22 cellular contexts compared by ENCODE assay signal in genomic region chr6:87661016-87661415, GRCh38. TPM values are rescaled to one million over a fixed set of nuclear protein-coding genes. Genes with fewer than 3 reads are reported as not detected.
A peak's percentile ranks its signal among the peaks of the same experiment; 100 is the strongest.
DNase-seq lines count a peak whose midpoint lies in the region; ATAC-seq, FAIRE-seq and TF ChIP-seq lines count a peak whose summit lies in the region.
"Had no signal": no experiment of that assay in that cellular context is flagged by ENCODE, and none has a peak within 500 bp of the region (broad histone marks: within the 10 kb centered on the region; RNA-seq: fewer than 3 reads in every experiment).

No MANE protein-coding gene starts in this region.

- POLR2A ChIA-PET in MCF 10A (lab: Yijun Ruan, JAX): interaction anchor here (0.9 kb wide), 1 partner anchor 8 kb away, joined by 4 read pairs; no protein-coding TSS in a partner anchor

- DNase-seq in MCF 10A (ENCODE audit: unreplicated experiment) (peak; percentile 9), mammary epithelial cell (no peak), NB4 (ENCODE audit: low read depth) (peak; percentile 43), fibroblast of villous mesenchyme (ENCODE audit: low read depth) (peak; percentile 61), medulla oblongata (ENCODE audit: extremely low spot score) (no peak), small intestine (no peak)
- DNase-seq: activated CD4-positive, alpha-beta T cell treated with anti-CD3 and anti-CD28 coated beads for 36 hours; activated CD8-positive, alpha-beta memory T cell treated with anti-CD3 and anti-CD28 coated beads, Interleukin-2, amount 50 U/mL, for 48 hours; Calu3; central memory CD4-positive, alpha-beta T cell; endodermal cell; head of caudate nucleus; ovary; SIG-M5; substantia nigra had no signal

- dilution Hi-C loops in mammary epithelial cell (cut with HindIII; ENCODE audit: low sequenced_read_pairs): no loop called here

- H3K27ac Mint-ChIP-seq in MCF 10A (ENCODE audit: low read depth, unreplicated experiment): no peak overlapping the region
- H3K27ac Mint-ChIP-seq: activated CD4-positive, alpha-beta T cell treated with anti-CD3 and anti-CD28 coated beads for 36 hours; activated naive CD8-positive, alpha-beta T cell; endodermal cell; T-helper 2 cell treated with Interferon-gamma antibody and Interleukin-4, amounts not matched to agents 5 μg/mL and 100 μg/mL, for 36 hours had no signal

- no peaks in the 10 kb centered on the region for H3K79me2 ChIP-seq in mammary epithelial cell (ENCODE audit: insufficient read depth, low read length)

- WGBS in mammary epithelial cell (ENCODE audit: low coverage, missing lambda C conversion rate): 93% methylated on average over 1 of the region's 1 CpG
- 95 to 98% (median 97%) methylated on average over 1 of the region's 1 CpG for WGBS in small intestine, 3 donors

- no TSS peak for BruUV-seq in MCF 10A (replicated peaks; lab: Mats Ljungman, UMichigan)
- no TSS peak for BruUV-seq in mammary epithelial cell (replicated peaks; lab: Mats Ljungman, UMichigan)

- TF ChIP-seq POLR2A in NB4 (IDR thresholded peaks at IDR 0.05; ENCODE audit: extremely low read depth, insufficient read length): no peak

- no peak overlapping the region for H3K9ac ChIP-seq in mammary epithelial cell (ENCODE audit: insufficient read depth, low read length)
- H3K9ac ChIP-seq in stomach smooth muscle (ENCODE audit: low read length in 2 of 2): no peak overlapping the region

- ATAC-seq in HG03460 (IDR thresholded peaks at IDR 0.05; ENCODE audit: unreplicated experiment): no peak
- ATAC-seq: activated CD4-positive, alpha-beta T cell treated with anti-CD3 and anti-CD28 coated beads for 36 hours had no signal

- TF ChIP-seq CTCF in MCF 10A (IDR thresholded peaks at IDR 0.05; ENCODE audit: unreplicated experiment): no peak
- no peak for TF ChIP-seq CTCF in mammary epithelial cell (conservative IDR thresholded peaks at IDR 0.05 in 1 of 2, IDR thresholded peaks at IDR 0.05 in 1 of 2; ENCODE audit: extremely low read depth in 1 of 2, insufficient read depth in 1 of 2, low read depth in 1 of 2, low read length in 2 of 2)
- no peak for TF ChIP-seq CTCF in NB4 (IDR thresholded peaks at IDR 0.05; ENCODE audit: low read depth, low read length)
- no peak for TF ChIP-seq CTCF in fibroblast of villous mesenchyme (IDR thresholded peaks at IDR 0.05; ENCODE audit: insufficient read depth, low read depth, low read length)

- no peaks in the 10 kb centered on the region for H3K4me1 Mint-ChIP-seq in MCF 10A (ENCODE audit: insufficient read depth, unreplicated experiment)
- H3K4me1 Mint-ChIP-seq: endodermal cell had no signal

- H3K4me1 ChIP-seq in mammary epithelial cell (ENCODE audit: insufficient read depth, low read length) (no peaks in the 10 kb centered on the region), stomach smooth muscle (ENCODE audit: control insufficient read depth, insufficient read depth, low read length) (peaks cover 16% of the 10 kb centered on the region), small intestine (ENCODE audit: control insufficient read depth in 2 of 2, insufficient read depth in 1 of 2, low read depth in 1 of 2, low read length in 1 of 2) (no peaks in the 10 kb centered on the region)

- no peak overlapping the region for H3K27ac ChIP-seq in mammary epithelial cell (ENCODE audit: insufficient read depth, low read depth, low read length)
- peak overlapping the region; percentile 13 for H3K27ac ChIP-seq in stomach smooth muscle (ENCODE audit: low read length)
- no peak overlapping the region for H3K27ac ChIP-seq in small intestine (ENCODE audit: low read depth in 1 of 2, low read length in 1 of 2)
- H3K27ac ChIP-seq: A549, ovary had no signal

- H3K9me3 Mint-ChIP-seq in MCF 10A (ENCODE audit: unreplicated experiment): no peaks in the 10 kb centered on the region
- H3K9me3 Mint-ChIP-seq: endodermal cell; T-helper 2 cell treated with Interferon-gamma antibody and Interleukin-4, amounts not matched to agents 5 μg/mL and 100 μg/mL, for 36 hours had no signal

- intact Hi-C loops in MCF 10A (cut with micrococcal nuclease) (no loop called here), mammary epithelial cell (cut with micrococcal nuclease) (no loop called here)

- H4K20me1 ChIP-seq in mammary epithelial cell (ENCODE audit: insufficient read depth, low read length): no peaks in the 10 kb centered on the region

- H3K27me3 ChIP-seq in mammary epithelial cell (ENCODE audit: insufficient read depth, low read length) (no peaks in the 10 kb centered on the region), stomach smooth muscle (ENCODE audit: control insufficient read depth in 1 of 2, insufficient read depth in 2 of 2, low read length in 2 of 2) (no peaks in the 10 kb centered on the region), small intestine (ENCODE audit: control insufficient read depth in 2 of 2, insufficient read depth in 2 of 2, low read length in 2 of 2) (no peaks in the 10 kb centered on the region)
- H3K27me3 ChIP-seq: ovary had no signal

- H3K27me3 Mint-ChIP-seq in MCF 10A (ENCODE audit: insufficient read depth, unreplicated experiment): no peaks in the 10 kb centered on the region
- H3K27me3 Mint-ChIP-seq: activated CD4-positive, alpha-beta T cell treated with anti-CD3 and anti-CD28 coated beads for 36 hours; activated naive CD8-positive, alpha-beta T cell had no signal

- H3K9me3 ChIP-seq in mammary epithelial cell (replicated peaks; ENCODE audit: insufficient read depth, low read length) (no peaks in the 10 kb centered on the region), stomach smooth muscle (ENCODE audit: control insufficient read depth in 2 of 2, low read length in 2 of 2) (no peaks in the 10 kb centered on the region), small intestine (ENCODE audit: control insufficient read depth, low read depth) (no peaks in the 10 kb centered on the region)
- H3K9me3 ChIP-seq: A549, ovary had no signal

- no peak for FAIRE-seq in small intestine (lab: Jason Lieb, UNC)
- FAIRE-seq: A549, H1, keratinocyte had no signal

- no peak overlapping the region for H3K4me3 ChIP-seq in mammary epithelial cell (replicated peaks in 1 of 3; ENCODE audit: insufficient read depth in 1 of 3, low read depth in 2 of 3, low read length in 3 of 3)
- no peak overlapping the region for H3K4me3 ChIP-seq in NB4 (ENCODE audit: low read depth, low read length)
- no peak overlapping the region for H3K4me3 ChIP-seq in fibroblast of villous mesenchyme (ENCODE audit: low read depth, low read length)
- H3K4me3 ChIP-seq in stomach smooth muscle (ENCODE audit: low read length in 2 of 2): no peak overlapping the region
- H3K4me3 ChIP-seq in small intestine (ENCODE audit: low read depth in 1 of 2, low read length in 2 of 2): no peak overlapping the region
- H3K4me3 ChIP-seq: A549, ovary had no signal

- H2AFZ ChIP-seq in mammary epithelial cell (ENCODE audit: low read depth, low read length): no peak overlapping the region

- in situ Hi-C loops in mammary epithelial cell (cut with MboI; ENCODE audit: low sequenced_read_pairs in 2 of 2): no loop called here

- H3K4me3 Mint-ChIP-seq in MCF 10A (ENCODE audit: unreplicated experiment): no peak overlapping the region
- H3K4me3 Mint-ChIP-seq: activated CD4-positive, alpha-beta T cell treated with anti-CD3 and anti-CD28 coated beads for 36 hours; activated naive CD8-positive, alpha-beta T cell; endodermal cell; T-helper 2 cell treated with Interferon-gamma antibody and Interleukin-4, amounts not matched to agents 5 μg/mL and 100 μg/mL, for 36 hours had no signal

- H3K36me3 ChIP-seq in mammary epithelial cell (ENCODE audit: insufficient read depth, low read length): peaks cover 8% of the 10 kb centered on the region
- peaks cover 0 to 3% of the 10 kb centered on the region in 2 donors for H3K36me3 ChIP-seq in stomach smooth muscle (ENCODE audit: control insufficient read depth in 2 of 2, insufficient read depth in 2 of 2, low read length in 2 of 2)
- H3K36me3 ChIP-seq in small intestine (ENCODE audit: control insufficient read depth in 2 of 2, insufficient read depth in 2 of 2, low read length in 2 of 2): peaks cover 2% of the 10 kb centered on the region in 2 donors
- H3K36me3 ChIP-seq: ovary had no signal

- CTCF ChIA-PET in MCF 10A (lab: Yijun Ruan, JAX): interaction anchor here (0.6 to 1.3 kb wide), 3 partner anchors 31 to 141 kb away, joined by 3 to 4 read pairs (median 3); no protein-coding TSS in a partner anchor
- CTCF ChIA-PET in mammary epithelial cell (lab: Charles Lee; ENCODE audit: low non-redundant PET): no interaction called here

- H3K36me3 Mint-ChIP-seq in MCF 10A (ENCODE audit: insufficient read depth, unreplicated experiment): peaks cover 33% of the 10 kb centered on the region

- H3K4me2 ChIP-seq in mammary epithelial cell (ENCODE audit: insufficient read depth, low read depth, low read length): no peak overlapping the region
- H3K4me2 ChIP-seq: A549 had no signal

RNA-seq across cellular contexts. Expression of gene AKIRIN2, which starts 41.0 kb away (rescaled TPM):
- total RNA-seq in MCF 10A (2022): 47.6 and 48.1 TPM in 2 replicates
- total RNA-seq in mammary epithelial cell: 10 to 100 TPM; 32.7 to 65.7 TPM
- polyA plus RNA-seq in mammary epithelial cell: 23.1 TPM
- polyA minus RNA-seq in mammary epithelial cell: 36.7 TPM
- 13.9 and 17.7 TPM in 2 replicates for total RNA-seq in fibroblast of villous mesenchyme
- 10 to 100 TPM; 19.9 to 28.5 (median 20.0) TPM for polyA plus RNA-seq in small intestine

Comparison
In these comparisons a context has a peak if more than half of its experiments do, and no peak if none do; other contexts are left out.
1. DNase-seq: peak in MCF 10A (single experiment), NB4 (single experiment) and fibroblast of villous mesenchyme (single experiment); none in mammary epithelial cell (single experiment), medulla oblongata (single experiment) and small intestine (single experiment).